8 cellular contexts compared by ENCODE assay signal in genomic region chr16:50841081-50841886, GRCh38.
DNase-seq lines count a peak whose midpoint lies in the region; ATAC-seq and TF ChIP-seq lines count a peak whose summit lies in the region.

No MANE protein-coding gene starts in this region.

- TF ChIP-seq CTCF in fibroblast of pulmonary artery (IDR thresholded peaks at IDR 0.05; ENCODE audit: low read length, missing control alignments) = no peak

- H3K4me1 Mint-ChIP-seq in activated CD4-positive, alpha-beta memory T cell treated with anti-CD3 and anti-CD28 coated beads, Interleukin-2, amount 10 ng/mL, durations not matched to agents 7 days and 5 days = peaks cover 25% of the 10 kb centered on the region

- H3K27ac Mint-ChIP-seq in activated CD4-positive, alpha-beta memory T cell treated with anti-CD3 and anti-CD28 coated beads, Interleukin-2, amount 10 ng/mL, durations not matched to agents 7 days and 5 days = no peak overlapping the region

- peak overlapping the region; percentile 52 for H3K4me3 Mint-ChIP-seq in activated CD4-positive, alpha-beta memory T cell treated with anti-CD3 and anti-CD28 coated beads, Interleukin-2, amount 10 ng/mL, durations not matched to agents 7 days and 5 days

- no peak for ATAC-seq in HG02884 (IDR thresholded peaks at IDR 0.05; ENCODE audit: unreplicated experiment)

- H3K36me3 Mint-ChIP-seq in activated CD4-positive, alpha-beta memory T cell treated with anti-CD3 and anti-CD28 coated beads, Interleukin-2, amount 10 ng/mL, durations not matched to agents 7 days and 5 days (ENCODE audit: low read depth) = no peaks in the 10 kb centered on the region

- H3K9me3 Mint-ChIP-seq in activated CD4-positive, alpha-beta memory T cell treated with anti-CD3 and anti-CD28 coated beads, Interleukin-2, amount 10 ng/mL, durations not matched to agents 7 days and 5 days = no peaks in the 10 kb centered on the region

- H3K4me3 ChIP-seq in GM23248 (no peak overlapping the region), fibroblast of pulmonary artery (replicated peaks; ENCODE audit: low read depth, low read length) (peak overlapping the region; percentile 4)

- H4K20me1 ChIP-seq in GM23248 (ENCODE audit: insufficient read depth) = no peaks in the 10 kb centered on the region

- H3K9me3 ChIP-seq in GM23248 (ENCODE audit: low read depth) = no peaks in the 10 kb centered on the region

- no peak overlapping the region for H2AFZ ChIP-seq in GM23248

- H3K36me3 ChIP-seq in GM23248 (ENCODE audit: low read depth) = no peaks in the 10 kb centered on the region

- peaks cover 15% of the 10 kb centered on the region; the same call in 1 of the 2 replicates for H3K27me3 ChIP-seq in GM23248 (replicated peaks; ENCODE audit: insufficient read depth)

- no peaks in the 10 kb centered on the region for H3K9me2 ChIP-seq in GM23248 (ENCODE audit: insufficient read depth)

- H3F3A ChIP-seq in GM23248 (ENCODE audit: insufficient read depth) = no peaks in the 10 kb centered on the region

- H3K27ac ChIP-seq in GM23248 = no peak overlapping the region

- CTCF ChIA-PET in activated CD4-positive, alpha-beta memory T cell treated with anti-CD3 and anti-CD28 coated beads, Interleukin-2, amount 10 ng/mL, durations not matched to agents 7 days and 5 days (lab: Charles Lee) = no interaction called here

- POLR2A ChIA-PET in activated CD4-positive, alpha-beta memory T cell treated with anti-CD3 and anti-CD28 coated beads, Interleukin-2, amount 10 ng/mL, durations not matched to agents 7 days and 5 days (lab: Charles Lee) = no interaction called here

- no peak overlapping the region for H3K9ac ChIP-seq in GM23248

- no peaks in the 10 kb centered on the region for H3K79me2 ChIP-seq in GM23248 (ENCODE audit: insufficient read depth)

- H3K4me2 ChIP-seq in GM23248 (ENCODE audit: unreplicated experiment) = no peak overlapping the region

- 27 to 28% methylated on average over 44 of the region's 44 CpGs for WGBS in GM23248 (ENCODE audit: low coverage in 1 of 2, low lambda C conversion rate in 2 of 2, missing lambda C conversion rate in 2 of 2), 2 experiments

- peaks cover 22% of the 10 kb centered on the region for H3K27me3 Mint-ChIP-seq in activated CD4-positive, alpha-beta memory T cell treated with anti-CD3 and anti-CD28 coated beads, Interleukin-2, amount 10 ng/mL, durations not matched to agents 7 days and 5 days

- no peaks in the 10 kb centered on the region for H3K4me1 ChIP-seq in GM23248 (ENCODE audit: insufficient read depth)

- DNase-seq in GM23248 = peak; percentile 13
- DNase-seq in activated CD4-positive, alpha-beta memory T cell treated with anti-CD3 and anti-CD28 coated beads, Interleukin-2, amount 10 ng/mL, durations not matched to agents 7 days and 5 days = peak; percentile 27
- DNase-seq in fibroblast of pulmonary artery (ENCODE audit: low read depth) = peak; percentile 6
- peak; percentile 28 for DNase-seq in stimulated activated CD4-positive, alpha-beta T cell treated with anti-CD3 and anti-CD28 coated beads, Interleukin-12 subunit alpha, Interleukin-12 subunit beta, amount 100 ng/mL, for 4 hours
- DNase-seq in occipital lobe (lab: John Stamatoyannopoulos, UW) = no peak
- no peak for DNase-seq in NK-92 treated with Interleukin-12 subunit alpha and Interleukin-12 subunit beta, amount 100 ng/mL, for 24 hours (lab: John Stamatoyannopoulos, UW)
- DNase-seq in AG08395 (ENCODE audit: low spot score) = no peak

- in situ Hi-C loops in GM23248 (cut with MboI) = no loop called here

Comparison
In these comparisons a context has a peak if more than half of its experiments do, and no peak if none do; other contexts are left out.
1. DNase-seq: peak in GM23248 (single experiment), activated CD4-positive, alpha-beta memory T cell treated with anti-CD3 and anti-CD28 coated beads, Interleukin-2, amount 10 ng/mL, durations not matched to agents 7 days and 5 days (single experiment), fibroblast of pulmonary artery (single experiment) and stimulated activated CD4-positive, alpha-beta T cell treated with anti-CD3 and anti-CD28 coated beads, Interleukin-12 subunit alpha, Interleukin-12 subunit beta, amount 100 ng/mL, for 4 hours (single experiment); none in occipital lobe (single experiment), NK-92 treated with Interleukin-12 subunit alpha and Interleukin-12 subunit beta, amount 100 ng/mL, for 24 hours (single experiment) and AG08395 (single experiment).